In the genomic region with DNA sequence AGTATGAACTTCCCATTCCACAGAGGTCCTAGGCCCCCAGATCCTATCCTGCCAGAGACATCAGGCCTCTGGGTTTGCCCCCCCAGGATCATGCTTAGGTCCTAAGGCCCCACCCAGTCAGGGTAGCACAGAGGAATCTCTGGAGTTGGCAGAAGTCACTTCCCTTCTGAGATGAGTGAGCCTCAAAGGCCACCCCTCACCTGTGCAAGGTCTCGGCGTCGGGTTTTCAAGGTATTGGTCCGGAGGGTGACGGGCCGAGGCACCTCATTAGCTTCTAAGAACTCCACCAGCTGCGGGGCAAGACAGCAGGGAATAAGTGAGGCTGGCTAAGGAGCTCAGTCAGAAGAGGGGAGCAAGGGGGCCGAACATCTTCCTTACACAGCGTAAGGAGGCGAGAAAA, we compare ENCODE assay signal across 12 cellular contexts. TPM values are rescaled to one million over a fixed set of nuclear protein-coding genes. Genes with fewer than 3 reads are reported as not detected.
DNase-seq lines count a peak whose midpoint lies in the region; ATAC-seq, FAIRE-seq and TF ChIP-seq lines count a peak whose summit lies in the region.
"Had no signal": no experiment of that assay in that cellular context is flagged by ENCODE, and none has a peak within 500 bp of the region (broad histone marks: within the 10 kb centered on the region; RNA-seq: fewer than 3 reads in every experiment).

No MANE protein-coding gene starts in this region.

- peaks cover 10% of the 10 kb centered on the region for H3K23me2 ChIP-seq in H9 (ENCODE audit: insufficient read length, low read depth, low read length, poor library complexity, severe bottlenecking)

- H2BK12ac ChIP-seq in H9 (ENCODE audit: insufficient read length, low read depth, low read length): no peak overlapping the region

- no peak overlapping the region for H2BK5ac ChIP-seq in H9 (ENCODE audit: insufficient read length, low read length)

- H3K27ac ChIP-seq in H9 (ENCODE audit: insufficient read length, low read depth, low read length) (no peak overlapping the region), osteoblast (ENCODE audit: low read depth, low read length) (no peak overlapping the region), HepG2 (ENCODE audit: extremely low read length, insufficient read depth, low read length) (no peak overlapping the region)
- H3K27ac ChIP-seq: Peyer's patch had no signal

- H2AFZ ChIP-seq in H9 (ENCODE audit: low read length) (no peak overlapping the region), osteoblast (ENCODE audit: low read length) (no peak overlapping the region), HepG2 (ENCODE audit: low read length) (no peak overlapping the region)

- H3T11ph ChIP-seq in H9 (ENCODE audit: low read length): no peak overlapping the region

- H3K4me2 ChIP-seq in H9 (ENCODE audit: insufficient read depth, insufficient read length, low read length) (no peak overlapping the region), osteoblast (ENCODE audit: insufficient read depth, low read length) (no peak overlapping the region), HepG2 (ENCODE audit: low read depth, low read length) (no peak overlapping the region)

- H3K79me2 ChIP-seq in H9 (ENCODE audit: insufficient read depth, low read length) (peaks cover 7% of the 10 kb centered on the region; the same call in 1 of the 2 replicates), osteoblast (ENCODE audit: insufficient read depth, low read length) (peaks cover 39% of the 10 kb centered on the region), HepG2 (ENCODE audit: insufficient read depth, low read length) (peaks cover 30% of the 10 kb centered on the region)

- H3K9me3 ChIP-seq in H9 (ENCODE audit: control insufficient read depth, low read depth, low read length) (no peaks in the 10 kb centered on the region), osteoblast (ENCODE audit: low read depth, low read length) (no peaks in the 10 kb centered on the region), HepG2 (ENCODE audit: low read length) (no peaks in the 10 kb centered on the region)
- H3K9me3 ChIP-seq: Peyer's patch had no signal

- TF ChIP-seq CTCF in H9 (conservative IDR thresholded peaks at IDR 0.05) (no peak), osteoblast (IDR thresholded peaks at IDR 0.05; ENCODE audit: extremely low read depth, low read depth, low read length) (no peak), HepG2 (CRISPR knock-in tag; IDR thresholded peaks at IDR 0.05) (no peak)

- H3K56ac ChIP-seq in H9 (ENCODE audit: insufficient read length, low read depth, low read length): no peak overlapping the region

- no peak overlapping the region for H4K5ac ChIP-seq in H9 (ENCODE audit: insufficient read length, low read depth, low read length)

- TF ChIP-seq EP300 in HepG2 (IDR thresholded peaks at IDR 0.05; ENCODE audit: low read depth in 2 of 2, low read length in 2 of 2) (no peak), HepG2 (CRISPR knock-in tag; IDR thresholded peaks at IDR 0.05; ENCODE audit: borderline replicate concordance) (no peak)

- no peak for TF ChIP-seq RAD21 in HepG2 (CRISPR knock-in tag; IDR thresholded peaks at IDR 0.05)

- H2BK120ac ChIP-seq in H9 (ENCODE audit: low read depth, low read length, poor library complexity, severe bottlenecking): no peak overlapping the region

- no peaks in the 10 kb centered on the region for H3K27me3 Mint-ChIP-seq in activated naive CD4-positive, alpha-beta T cell treated with anti-CD3 and anti-CD28 coated beads for 36 hours (ENCODE audit: low read depth)
- H3K27me3 Mint-ChIP-seq in H9 (ENCODE audit: low read depth): no peaks in the 10 kb centered on the region; the same call in 1 of the 2 replicates
- H3K27me3 Mint-ChIP-seq in activated naive CD8-positive, alpha-beta T cell treated with anti-CD3 and anti-CD28 coated beads, Interleukin-2, amount 10 ng/mL, durations not matched to agents 7 days and 5 days: no peaks in the 10 kb centered on the region

- H3K9ac ChIP-seq in H9 (ENCODE audit: extremely low read depth, insufficient read length, low read length) (no peak overlapping the region), HepG2 (ENCODE audit: insufficient read depth, low read depth, low read length) (no peak overlapping the region)

- H3K27me3 ChIP-seq in H9 (ENCODE audit: insufficient read depth, low read length) (no peaks in the 10 kb centered on the region), osteoblast (ENCODE audit: insufficient read depth, low read length) (no peaks in the 10 kb centered on the region), HepG2 (ENCODE audit: control insufficient read depth in 1 of 2, insufficient read depth in 2 of 2, low read length in 2 of 2) (no peaks in the 10 kb centered on the region)
- H3K27me3 ChIP-seq: Peyer's patch had no signal

- no peak overlapping the region for H3K4ac ChIP-seq in H9 (ENCODE audit: low read depth, low read length)

- ATAC-seq in activated naive CD8-positive, alpha-beta T cell treated with anti-CD3 and anti-CD28 coated beads, Interleukin-2, amount 10 ng/mL, durations not matched to agents 7 days and 5 days (ENCODE audit: low read depth): no peak
- ATAC-seq in HG03175 (IDR thresholded peaks at IDR 0.05; ENCODE audit: unreplicated experiment) (no peak), HepG2 (no peak)

- H4K8ac ChIP-seq in H9 (replicated peaks; ENCODE audit: insufficient read length, low read depth, low read length): no peak overlapping the region

- DNase-seq in activated naive CD4-positive, alpha-beta T cell treated with anti-CD3 and anti-CD28 coated beads for 36 hours: no peak
- no peak for DNase-seq in activated naive CD4-positive, alpha-beta T cell (lab: John Stamatoyannopoulos, UW)
- no peak for DNase-seq in H9
- no peak for DNase-seq in activated naive CD8-positive, alpha-beta T cell treated with anti-CD3 and anti-CD28 coated beads, Interleukin-2, amount 10 ng/mL, durations not matched to agents 7 days and 5 days
- peak; percentile 3 for DNase-seq in osteoblast (ENCODE audit: insufficient read length, low spot score, missing footprints)
- no peak for DNase-seq in HepG2 (ENCODE audit: low spot score)
- DNase-seq: DMS79 treated with DMSO at 0.1 percent for 48 hours, NCI-H1417 treated with DMSO at 0.1 percent for 48 hours, NCI-H510A had no signal

- no peak for TF ChIP-seq POLR2A in HepG2 (IDR thresholded peaks at IDR 0.05; ENCODE audit: insufficient read depth in 1 of 2, low read depth in 2 of 2, low read length in 2 of 2)

- H3K79me1 ChIP-seq in H9 (ENCODE audit: insufficient read depth, low read depth, low read length, poor library complexity, severe bottlenecking): peaks cover 8% of the 10 kb centered on the region

- no peak overlapping the region for H2BK15ac ChIP-seq in H9 (ENCODE audit: low read depth, low read length)

- H3K27ac Mint-ChIP-seq in activated naive CD4-positive, alpha-beta T cell treated with anti-CD3 and anti-CD28 coated beads for 36 hours: peak overlapping the region; percentile 41
- peak overlapping the region in 2 of 3 experiments; percentile 74 to 87; a peak in 2 of 7 replicates for H3K27ac Mint-ChIP-seq in H9
- H3K27ac Mint-ChIP-seq in activated naive CD8-positive, alpha-beta T cell treated with anti-CD3 and anti-CD28 coated beads, Interleukin-2, amount 10 ng/mL, durations not matched to agents 7 days and 5 days: peak overlapping the region; percentile 34

- no peak overlapping the region for H3K4me3 ChIP-seq in osteoblast (ENCODE audit: insufficient read depth, low read length)
- H3K4me3 ChIP-seq in HepG2 (replicated peaks in 1 of 3; ENCODE audit: insufficient read depth in 1 of 3, low read depth in 2 of 3, low read length in 3 of 3): no peak overlapping the region
- H3K4me3 ChIP-seq: Peyer's patch had no signal

- peaks cover 41% of the 10 kb centered on the region for H3K4me1 Mint-ChIP-seq in activated naive CD4-positive, alpha-beta T cell treated with anti-CD3 and anti-CD28 coated beads for 36 hours (ENCODE audit: low read depth)
- H3K4me1 Mint-ChIP-seq in H9: peaks cover 6 to 7% of the 10 kb centered on the region in 2 experiments
- peaks cover 31% of the 10 kb centered on the region for H3K4me1 Mint-ChIP-seq in activated naive CD8-positive, alpha-beta T cell treated with anti-CD3 and anti-CD28 coated beads, Interleukin-2, amount 10 ng/mL, durations not matched to agents 7 days and 5 days

- FAIRE-seq in HepG2 (lab: Jason Lieb, UNC): no peak
- FAIRE-seq: G401.6 had no signal

- intact Hi-C loops in activated naive CD4-positive, alpha-beta T cell treated with anti-CD3 and anti-CD28 coated beads for 36 hours (cut with micrococcal nuclease): loop anchor here (1.0 to 2.0 kb wide), 2 partner anchors 121 to 216 kb away; no protein-coding TSS in a partner anchor
- intact Hi-C loops in HepG2 (cut with micrococcal nuclease; ENCODE audit: unreplicated experiment): no loop called here

- POLR2A ChIA-PET in activated naive CD8-positive, alpha-beta T cell treated with anti-CD3 and anti-CD28 coated beads, Interleukin-2, amount 10 ng/mL, durations not matched to agents 7 days and 5 days (lab: Charles Lee): no interaction called here
- POLR2A ChIA-PET in HepG2 (lab: Yijun Ruan, JAX): no interaction called here

- H3K36me3 Mint-ChIP-seq in activated naive CD4-positive, alpha-beta T cell treated with anti-CD3 and anti-CD28 coated beads for 36 hours (ENCODE audit: low read depth): peaks cover 62% of the 10 kb centered on the region
- peaks cover 74 to 96% (median 78%) of the 10 kb centered on the region in 3 experiments for H3K36me3 Mint-ChIP-seq in H9 (ENCODE audit: insufficient read depth in 1 of 3, low read depth in 3 of 3)
- H3K36me3 Mint-ChIP-seq in activated naive CD8-positive, alpha-beta T cell treated with anti-CD3 and anti-CD28 coated beads, Interleukin-2, amount 10 ng/mL, durations not matched to agents 7 days and 5 days: peaks cover 35% of the 10 kb centered on the region

- peaks cover 63% of the 10 kb centered on the region for H3K36me3 ChIP-seq in osteoblast (ENCODE audit: insufficient read depth, low read length)
- H3K36me3 ChIP-seq in HepG2 (replicated peaks in 1 of 2; ENCODE audit: control insufficient read depth in 1 of 2, insufficient read depth in 2 of 2, low read length in 2 of 2): peaks cover 32 to 63% of the 10 kb centered on the region in 2 experiments

- H4K20me1 ChIP-seq in H9 (ENCODE audit: control insufficient read depth, insufficient read depth, insufficient read length) (no peaks in the 10 kb centered on the region), osteoblast (ENCODE audit: insufficient read depth, low read length) (peaks cover 6% of the 10 kb centered on the region), HepG2 (ENCODE audit: insufficient read depth, low read length) (no peaks in the 10 kb centered on the region)

- CTCF ChIA-PET in activated naive CD4-positive, alpha-beta T cell treated with anti-CD3 and anti-CD28 coated beads for 36 hours (lab: Charles Lee): interaction anchor here (1.1 to 4.4 kb wide), 7 partner anchors 10 to 139 kb away, joined by 3 to 52 read pairs (median 10); no protein-coding TSS in a partner anchor
- CTCF ChIA-PET in HepG2 (lab: Yijun Ruan, JAX; ENCODE audit: low intra/inter-chr PET ratio, low total read pairs): interaction anchor here (1.0 kb wide), 1 partner anchor 135 kb away, joined by 3 read pairs; no protein-coding TSS in a partner anchor

- no peak overlapping the region for H3K18ac ChIP-seq in H9 (ENCODE audit: insufficient read length, low read depth, low read length)

- no peak overlapping the region for H3K23ac ChIP-seq in H9 (ENCODE audit: insufficient read length, low read depth, low read length)

- in situ Hi-C loops in HepG2 (cut with HindIII; ENCODE audit: extremely low pct_ligation_motif_present, low pct_unique_long_range_greater_than_20kb): no loop called here

- H3K9me3 Mint-ChIP-seq in activated naive CD4-positive, alpha-beta T cell treated with anti-CD3 and anti-CD28 coated beads for 36 hours: no peaks in the 10 kb centered on the region
- H3K9me3 Mint-ChIP-seq in H9: no peaks in the 10 kb centered on the region
- no peaks in the 10 kb centered on the region for H3K9me3 Mint-ChIP-seq in activated naive CD8-positive, alpha-beta T cell treated with anti-CD3 and anti-CD28 coated beads, Interleukin-2, amount 10 ng/mL, durations not matched to agents 7 days and 5 days

- no peak overlapping the region; the same call in 1 of the 2 replicates for H3K14ac ChIP-seq in H9 (ENCODE audit: insufficient read depth, low read length)

- H2BK20ac ChIP-seq in H9 (ENCODE audit: low read depth, low read length, poor library complexity, severe bottlenecking): no peak overlapping the region

- peaks cover 2% of the 10 kb centered on the region; the same call in 1 of the 2 replicates for H3K4me1 ChIP-seq in H9 (ENCODE audit: insufficient read depth, low read length)
- no peaks in the 10 kb centered on the region for H3K4me1 ChIP-seq in osteoblast (ENCODE audit: insufficient read depth, low read length)
- H3K4me1 ChIP-seq in HepG2 (ENCODE audit: insufficient read depth, low read length): peaks cover 13% of the 10 kb centered on the region

- no CpG with 5 or more reads among the region's 10 CpGs for WGBS in H9 (ENCODE audit: extremely low coverage, insufficient read length, low lambda C conversion rate)
- 97% methylated on average over 10 of the region's 10 CpGs for WGBS in HepG2 (ENCODE audit: low lambda C conversion rate)

- BruUV-seq in HepG2 (replicated peaks; lab: Mats Ljungman, UMichigan): no TSS peak

- no peak overlapping the region for H2AK5ac ChIP-seq in H9 (ENCODE audit: insufficient read length, low read length)

- H4K91ac ChIP-seq in H9 (ENCODE audit: insufficient read length, low read depth, low read length): no peak overlapping the region

- no peak overlapping the region for H3K4me3 Mint-ChIP-seq in activated naive CD4-positive, alpha-beta T cell treated with anti-CD3 and anti-CD28 coated beads for 36 hours
- no peak overlapping the region; a peak in 1 of 5 replicates for H3K4me3 Mint-ChIP-seq in H9
- H3K4me3 Mint-ChIP-seq in activated naive CD8-positive, alpha-beta T cell treated with anti-CD3 and anti-CD28 coated beads, Interleukin-2, amount 10 ng/mL, durations not matched to agents 7 days and 5 days: no peak overlapping the region

RNA-seq across cellular contexts. Expression of gene NOP2, which starts 5.2 kb away (rescaled TPM):
- 10 to 100 TPM; 61.3 to 62.9 TPM for total RNA-seq in activated naive CD4-positive, alpha-beta T cell treated with anti-CD3 and anti-CD28 coated beads for 36 hours
- total RNA-seq in H9 (2021): 136 and 137 TPM in 2 replicates
- total RNA-seq in activated naive CD8-positive, alpha-beta T cell treated with anti-CD3 and anti-CD28 coated beads, Interleukin-2, amount 10 ng/mL, durations not matched to agents 7 days and 5 days: 10 to 100 TPM; 76.1 to 78.6 TPM
- 18.3 and 21.4 TPM in 2 replicates for total RNA-seq in osteoblast
- total RNA-seq in HepG2 (2016; rRNA removed; fragmentation: Illumina TruSeq; extraction: Trizol): 50.0 and 56.7 TPM in 2 replicates
- 12.9 and 15.9 TPM in 2 replicates for total RNA-seq in HepG2 (2016; cell fraction: cytosol; rRNA removed; fragmentation: Illumina TruSeq; extraction: Trizol; ENCODE audit: low read depth)
- total RNA-seq in HepG2 (2016; cell fraction: insoluble cytoplasmic fraction; rRNA removed; fragmentation: Illumina TruSeq; extraction: Trizol): 47.8 and 60.1 TPM in 2 replicates
- total RNA-seq in HepG2 (2016; cell fraction: membrane; rRNA removed; fragmentation: Illumina TruSeq; extraction: Trizol): 14.5 and 16.3 TPM in 2 replicates
- total RNA-seq in HepG2 (2016; cell fraction: nucleus; rRNA removed; fragmentation: Illumina TruSeq; extraction: Trizol): 58.7 and 75.9 TPM in 2 replicates
- 47.3 and 52.9 TPM in 2 replicates for polyA plus RNA-seq in HepG2 (2011; rRNA removed)
- 23.1 and 25.0 TPM in 2 replicates for polyA plus RNA-seq in HepG2 (2011; cell fraction: cytosol; rRNA removed)
- 189 and 191 TPM in 2 replicates for polyA plus RNA-seq in HepG2 (2011; cell fraction: nucleus; rRNA removed)
- polyA plus RNA-seq in HepG2 (2012): 39.3 and 51.1 TPM in 2 replicates
- 5.0 and 5.2 TPM in 2 replicates for polyA plus RNA-seq in HepG2 (2016; cell fraction: cytosol; fragmentation: Illumina TruSeq; extraction: Trizol; ENCODE audit: low read depth)
- 58.8 and 61.3 TPM in 2 replicates for polyA plus RNA-seq in HepG2 (2016; cell fraction: insoluble cytoplasmic fraction; fragmentation: Illumina TruSeq; extraction: Trizol; ENCODE audit: low read depth)
- polyA plus RNA-seq in HepG2 (2016; cell fraction: membrane; fragmentation: Illumina TruSeq; extraction: Trizol; ENCODE audit: low read depth): 8.6 and 9.0 TPM in 2 replicates
- polyA plus RNA-seq in HepG2 (2016; cell fraction: nucleus; fragmentation: Illumina TruSeq; extraction: Trizol; ENCODE audit: insufficient read depth, low read depth): 230 and 250 TPM in 2 replicates
- 70.3 and 126 TPM in 2 replicates for polyA minus RNA-seq in HepG2 (2011; rRNA and poly(A)+ RNA removed; ENCODE audit: low replicate concordance)
- polyA minus RNA-seq in HepG2 (2011; cell fraction: cytosol; rRNA and poly(A)+ RNA removed): 17.4 and 20.0 TPM in 2 replicates
- polyA minus RNA-seq in HepG2 (2011; cell fraction: nucleus; rRNA and poly(A)+ RNA removed): 63.5 and 67.9 TPM in 2 replicates

RNA-seq across cellular contexts. Expression of gene IFFO1, which starts 7.0 kb away (rescaled TPM):
- 1 to 10 TPM; 8.0 to 9.0 TPM for total RNA-seq in activated naive CD4-positive, alpha-beta T cell treated with anti-CD3 and anti-CD28 coated beads for 36 hours
- 16.3 and 17.9 TPM in 2 replicates for total RNA-seq in H9 (2021)
- total RNA-seq in activated naive CD8-positive, alpha-beta T cell treated with anti-CD3 and anti-CD28 coated beads, Interleukin-2, amount 10 ng/mL, durations not matched to agents 7 days and 5 days: 10 to 100 TPM; 35.8 to 37.5 TPM
- 12.7 and 13.4 TPM in 2 replicates for total RNA-seq in osteoblast
- 7.0 and 12.8 TPM in 2 replicates for total RNA-seq in HepG2 (2016; rRNA removed; fragmentation: Illumina TruSeq; extraction: Trizol)
- 2.3 and 2.6 TPM in 2 replicates for total RNA-seq in HepG2 (2016; cell fraction: cytosol; rRNA removed; fragmentation: Illumina TruSeq; extraction: Trizol; ENCODE audit: low read depth)
- total RNA-seq in HepG2 (2016; cell fraction: insoluble cytoplasmic fraction; rRNA removed; fragmentation: Illumina TruSeq; extraction: Trizol): 6.1 and 12.5 TPM in 2 replicates
- 4.1 and 5.9 TPM in 2 replicates for total RNA-seq in HepG2 (2016; cell fraction: membrane; rRNA removed; fragmentation: Illumina TruSeq; extraction: Trizol)
- 13.7 and 16.1 TPM in 2 replicates for total RNA-seq in HepG2 (2016; cell fraction: nucleus; rRNA removed; fragmentation: Illumina TruSeq; extraction: Trizol)
- 14.6 and 18.3 TPM in 2 replicates for polyA plus RNA-seq in HepG2 (2011; rRNA removed)
- 7.8 and 9.6 TPM in 2 replicates for polyA plus RNA-seq in HepG2 (2011; cell fraction: cytosol; rRNA removed)
- polyA plus RNA-seq in HepG2 (2011; cell fraction: nucleus; rRNA removed): 132 TPM in 2 replicates
- 8.0 and 11.7 TPM in 2 replicates for polyA plus RNA-seq in HepG2 (2012)
- 1.9 TPM in 2 replicates for polyA plus RNA-seq in HepG2 (2016; cell fraction: cytosol; fragmentation: Illumina TruSeq; extraction: Trizol; ENCODE audit: low read depth)
- 6.6 and 8.2 TPM in 2 replicates for polyA plus RNA-seq in HepG2 (2016; cell fraction: insoluble cytoplasmic fraction; fragmentation: Illumina TruSeq; extraction: Trizol; ENCODE audit: low read depth)
- polyA plus RNA-seq in HepG2 (2016; cell fraction: membrane; fragmentation: Illumina TruSeq; extraction: Trizol; ENCODE audit: low read depth): 3.2 and 3.5 TPM in 2 replicates
- polyA plus RNA-seq in HepG2 (2016; cell fraction: nucleus; fragmentation: Illumina TruSeq; extraction: Trizol; ENCODE audit: insufficient read depth, low read depth): 54.2 and 55.8 TPM in 2 replicates
- polyA minus RNA-seq in HepG2 (2011; rRNA and poly(A)+ RNA removed; ENCODE audit: low replicate concordance): 0.61 and 11.8 TPM in 2 replicates
- polyA minus RNA-seq in HepG2 (2011; cell fraction: cytosol; rRNA and poly(A)+ RNA removed): 2.9 and 3.4 TPM in 2 replicates
- 12.5 and 14.4 TPM in 2 replicates for polyA minus RNA-seq in HepG2 (2011; cell fraction: nucleus; rRNA and poly(A)+ RNA removed)

RNA-seq across cellular contexts. Expression of gene GAPDH, which starts 28.6 kb away (rescaled TPM):
- total RNA-seq in activated naive CD4-positive, alpha-beta T cell treated with anti-CD3 and anti-CD28 coated beads for 36 hours: 1,000 to 10,000 TPM; 6,537 to 6,787 TPM
- 4,581 and 4,651 TPM in 2 replicates for total RNA-seq in H9 (2021)
- 1,000 to 10,000 TPM; 4,618 to 4,824 TPM for total RNA-seq in activated naive CD8-positive, alpha-beta T cell treated with anti-CD3 and anti-CD28 coated beads, Interleukin-2, amount 10 ng/mL, durations not matched to agents 7 days and 5 days
- total RNA-seq in osteoblast: 4,846 and 5,173 TPM in 2 replicates
- total RNA-seq in HepG2 (2016; rRNA removed; fragmentation: Illumina TruSeq; extraction: Trizol): 3,038 and 4,052 TPM in 2 replicates
- 4,250 and 4,349 TPM in 2 replicates for total RNA-seq in HepG2 (2016; cell fraction: cytosol; rRNA removed; fragmentation: Illumina TruSeq; extraction: Trizol; ENCODE audit: low read depth)
- total RNA-seq in HepG2 (2016; cell fraction: insoluble cytoplasmic fraction; rRNA removed; fragmentation: Illumina TruSeq; extraction: Trizol): 3,016 and 4,088 TPM in 2 replicates
- total RNA-seq in HepG2 (2016; cell fraction: membrane; rRNA removed; fragmentation: Illumina TruSeq; extraction: Trizol): 3,384 and 3,615 TPM in 2 replicates
- 1,080 and 1,144 TPM in 2 replicates for total RNA-seq in HepG2 (2016; cell fraction: nucleus; rRNA removed; fragmentation: Illumina TruSeq; extraction: Trizol)
- 12,395 and 12,722 TPM in 2 replicates for polyA plus RNA-seq in HepG2 (2011; rRNA removed)
- polyA plus RNA-seq in HepG2 (2011; cell fraction: cytosol; rRNA removed): 13,143 and 20,886 TPM in 2 replicates
- 4,563 and 5,385 TPM in 2 replicates for polyA plus RNA-seq in HepG2 (2011; cell fraction: nucleus; rRNA removed)
- polyA plus RNA-seq in HepG2 (2012): 4,491 and 5,608 TPM in 2 replicates
- 5,853 and 5,973 TPM in 2 replicates for polyA plus RNA-seq in HepG2 (2016; cell fraction: cytosol; fragmentation: Illumina TruSeq; extraction: Trizol; ENCODE audit: low read depth)
- polyA plus RNA-seq in HepG2 (2016; cell fraction: insoluble cytoplasmic fraction; fragmentation: Illumina TruSeq; extraction: Trizol; ENCODE audit: low read depth): 5,263 and 5,331 TPM in 2 replicates
- polyA plus RNA-seq in HepG2 (2016; cell fraction: membrane; fragmentation: Illumina TruSeq; extraction: Trizol; ENCODE audit: low read depth): 4,187 and 4,205 TPM in 2 replicates
- polyA plus RNA-seq in HepG2 (2016; cell fraction: nucleus; fragmentation: Illumina TruSeq; extraction: Trizol; ENCODE audit: insufficient read depth, low read depth): 2,003 and 2,068 TPM in 2 replicates
- 14,131 and 14,841 TPM in 2 replicates for polyA minus RNA-seq in HepG2 (2011; rRNA and poly(A)+ RNA removed; ENCODE audit: low replicate concordance)
- polyA minus RNA-seq in HepG2 (2011; cell fraction: cytosol; rRNA and poly(A)+ RNA removed): 5,645 and 5,680 TPM in 2 replicates
- polyA minus RNA-seq in HepG2 (2011; cell fraction: nucleus; rRNA and poly(A)+ RNA removed): 1,044 and 1,523 TPM in 2 replicates

RNA-seq across cellular contexts. Expression of gene CHD4, which starts 44.3 kb away (rescaled TPM):
- 100 to 1,000 TPM; 232 to 245 TPM for total RNA-seq in activated naive CD4-positive, alpha-beta T cell treated with anti-CD3 and anti-CD28 coated beads for 36 hours
- 334 and 346 TPM in 2 replicates for total RNA-seq in H9 (2021)
- total RNA-seq in activated naive CD8-positive, alpha-beta T cell treated with anti-CD3 and anti-CD28 coated beads, Interleukin-2, amount 10 ng/mL, durations not matched to agents 7 days and 5 days: 100 to 1,000 TPM; 273 to 277 TPM
- 238 and 259 TPM in 2 replicates for total RNA-seq in osteoblast
- total RNA-seq in HepG2 (2016; rRNA removed; fragmentation: Illumina TruSeq; extraction: Trizol): 148 and 156 TPM in 2 replicates
- total RNA-seq in HepG2 (2016; cell fraction: cytosol; rRNA removed; fragmentation: Illumina TruSeq; extraction: Trizol; ENCODE audit: low read depth): 15.5 and 17.3 TPM in 2 replicates
- total RNA-seq in HepG2 (2016; cell fraction: insoluble cytoplasmic fraction; rRNA removed; fragmentation: Illumina TruSeq; extraction: Trizol): 147 and 150 TPM in 2 replicates
- total RNA-seq in HepG2 (2016; cell fraction: membrane; rRNA removed; fragmentation: Illumina TruSeq; extraction: Trizol): 36.3 and 39.7 TPM in 2 replicates
- total RNA-seq in HepG2 (2016; cell fraction: nucleus; rRNA removed; fragmentation: Illumina TruSeq; extraction: Trizol): 250 and 271 TPM in 2 replicates
- polyA plus RNA-seq in HepG2 (2011; rRNA removed): 76.2 and 82.8 TPM in 2 replicates
- 64.8 and 67.1 TPM in 2 replicates for polyA plus RNA-seq in HepG2 (2011; cell fraction: cytosol; rRNA removed)
- 148 and 172 TPM in 2 replicates for polyA plus RNA-seq in HepG2 (2011; cell fraction: nucleus; rRNA removed)
- 74.3 and 85.1 TPM in 2 replicates for polyA plus RNA-seq in HepG2 (2012)
- 8.7 and 9.0 TPM in 2 replicates for polyA plus RNA-seq in HepG2 (2016; cell fraction: cytosol; fragmentation: Illumina TruSeq; extraction: Trizol; ENCODE audit: low read depth)
- 121 and 138 TPM in 2 replicates for polyA plus RNA-seq in HepG2 (2016; cell fraction: insoluble cytoplasmic fraction; fragmentation: Illumina TruSeq; extraction: Trizol; ENCODE audit: low read depth)
- polyA plus RNA-seq in HepG2 (2016; cell fraction: membrane; fragmentation: Illumina TruSeq; extraction: Trizol; ENCODE audit: low read depth): 17.5 and 22.9 TPM in 2 replicates
- 343 and 358 TPM in 2 replicates for polyA plus RNA-seq in HepG2 (2016; cell fraction: nucleus; fragmentation: Illumina TruSeq; extraction: Trizol; ENCODE audit: insufficient read depth, low read depth)
- polyA minus RNA-seq in HepG2 (2011; rRNA and poly(A)+ RNA removed; ENCODE audit: low replicate concordance): 130 and 210 TPM in 2 replicates
- 76.1 and 89.0 TPM in 2 replicates for polyA minus RNA-seq in HepG2 (2011; cell fraction: cytosol; rRNA and poly(A)+ RNA removed)
- 87.0 and 130 TPM in 2 replicates for polyA minus RNA-seq in HepG2 (2011; cell fraction: nucleus; rRNA and poly(A)+ RNA removed)
